ENCODE assay signal across 1 cellular context in genomic region chr6:4021133-4021861, GRCh38.
TF ChIP-seq lines count a peak whose summit lies in the region.

No MANE protein-coding gene starts in this region.

TF ChIP-seq in HepG2, 621 proteins besides CTCF, POLR2A, EP300 and RAD21 (continued from another document and continues in another):
- TF ChIP-seq HNRNPL (IDR thresholded peaks at IDR 0.05; ENCODE audit: low read depth, low read length) (peak; percentile 79; the same call in 1 of the 2 replicates), ZNF737 (CRISPR knock-in tag; IDR thresholded peaks at IDR 0.05; ENCODE audit: borderline replicate concordance) (0 out of 2 replicates have a peak, but pooled peaks have one; percentile 83), ZNF782 (CRISPR knock-in tag; IDR thresholded peaks at IDR 0.05; ENCODE audit: borderline replicate concordance) (peak; percentile 95; the same call in 1 of the 2 replicates), ZNF580 (CRISPR knock-in tag; IDR thresholded peaks at IDR 0.05; ENCODE audit: borderline replicate concordance, low read depth) (peak; percentile 54; the same call in 1 of the 2 replicates), NCOR1 (IDR thresholded peaks at IDR 0.05; ENCODE audit: borderline replicate concordance, low read length) (peak; percentile 23; the same call in 1 of the 2 replicates), ZBED4 (CRISPR knock-in tag; IDR thresholded peaks at IDR 0.05; ENCODE audit: borderline replicate concordance) (peak; percentile 50; the same call in 1 of the 2 replicates), ARNT2 (CRISPR knock-in tag; IDR thresholded peaks at IDR 0.05; ENCODE audit: low read depth) (peak; percentile 82; the same call in 1 of the 2 replicates), ZSCAN22 (CRISPR knock-in tag; IDR thresholded peaks at IDR 0.05) (no peak), CC2D1A (CRISPR knock-in tag; IDR thresholded peaks at IDR 0.05) (no peak), NFRKB (IDR thresholded peaks at IDR 0.05) (peak; percentile 84), NFKB2 (CRISPR knock-in tag; IDR thresholded peaks at IDR 0.05; ENCODE audit: borderline replicate concordance) (peak; percentile 94; the same call in 1 of the 2 replicates), FOXC1 (CRISPR knock-in tag; IDR thresholded peaks at IDR 0.05; ENCODE audit: borderline replicate concordance) (peak; percentile 70; the same call in 1 of the 2 replicates), SP5 (CRISPR knock-in tag; IDR thresholded peaks at IDR 0.05; ENCODE audit: borderline replicate concordance, low read depth) (peak; percentile 89), ZNF33B (CRISPR knock-in tag; IDR thresholded peaks at IDR 0.05) (peak; percentile 43; the same call in 1 of the 2 replicates), HES4 (CRISPR knock-in tag; IDR thresholded peaks at IDR 0.05; ENCODE audit: borderline replicate concordance) (no peak; the same call in 1 of the 2 replicates), IRF1 (CRISPR knock-in tag; IDR thresholded peaks at IDR 0.05; ENCODE audit: low read depth) (no peak), ZNF234 (CRISPR knock-in tag; conservative IDR thresholded peaks at IDR 0.05) (no peak), EEA1 (CRISPR knock-in tag; IDR thresholded peaks at IDR 0.05; ENCODE audit: borderline replicate concordance) (peak; percentile 71; the same call in 1 of the 2 replicates), LCORL (IDR thresholded peaks at IDR 0.05) (no peak), LCORL (CRISPR knock-in tag; IDR thresholded peaks at IDR 0.05) (peak; percentile 78; the same call in 1 of the 2 replicates), TEF (CRISPR knock-in tag; IDR thresholded peaks at IDR 0.05) (peak; percentile 64; the same call in 1 of the 2 replicates), ZNF776 (CRISPR knock-in tag; IDR thresholded peaks at IDR 0.05) (no peak), RNF2 (conservative IDR thresholded peaks at IDR 0.05; ENCODE audit: low read depth) (no peak), GATAD1 (CRISPR knock-in tag; IDR thresholded peaks at IDR 0.05) (peak; percentile 93), ZNF230 (CRISPR knock-in tag; IDR thresholded peaks at IDR 0.05) (peak; percentile 79; the same call in 1 of the 2 replicates), TARDBP (CRISPR knock-in tag; IDR thresholded peaks at IDR 0.05) (peak; percentile 98), ZNF263 (CRISPR knock-in tag; IDR thresholded peaks at IDR 0.05) (peak; percentile 71; the same call in 1 of the 2 replicates), YEATS2 (CRISPR knock-in tag; IDR thresholded peaks at IDR 0.05; ENCODE audit: borderline replicate concordance) (peak; percentile 94; the same call in 1 of the 2 replicates), ZNF790 (CRISPR knock-in tag; IDR thresholded peaks at IDR 0.05; ENCODE audit: borderline replicate concordance) (peak; percentile 42; the same call in 1 of the 2 replicates), NFAT5 (CRISPR knock-in tag; IDR thresholded peaks at IDR 0.05) (peak; percentile 64; the same call in 1 of the 2 replicates), TEAD2 (CRISPR knock-in tag; IDR thresholded peaks at IDR 0.05) (0 out of 2 replicates have a peak, but pooled peaks have one; percentile 30), JARID2 (CRISPR knock-in tag; IDR thresholded peaks at IDR 0.05; ENCODE audit: insufficient replicate concordance) (no peak)
- TF ChIP-seq, protein P1, sequence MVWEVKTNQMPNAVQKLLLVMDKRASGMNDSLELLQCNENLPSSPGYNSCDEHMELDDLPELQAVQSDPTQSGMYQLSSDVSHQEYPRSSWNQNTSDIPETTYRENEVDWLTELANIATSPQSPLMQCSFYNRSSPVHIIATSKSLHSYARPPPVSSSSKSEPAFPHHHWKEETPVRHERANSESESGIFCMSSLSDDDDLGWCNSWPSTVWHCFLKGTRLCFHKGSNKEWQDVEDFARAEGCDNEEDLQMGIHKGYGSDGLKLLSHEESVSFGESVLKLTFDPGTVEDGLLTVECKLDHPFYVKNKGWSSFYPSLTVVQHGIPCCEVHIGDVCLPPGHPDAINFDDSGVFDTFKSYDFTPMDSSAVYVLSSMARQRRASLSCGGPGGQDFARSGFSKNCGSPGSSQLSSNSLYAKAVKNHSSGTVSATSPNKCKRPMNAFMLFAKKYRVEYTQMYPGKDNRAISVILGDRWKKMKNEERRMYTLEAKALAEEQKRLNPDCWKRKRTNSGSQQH (CRISPR knock-in tag; IDR thresholded peaks at IDR 0.05; ENCODE audit: low read depth): peak; percentile 17; the same call in 1 of the 2 replicates
- TF ChIP-seq, protein P2, sequence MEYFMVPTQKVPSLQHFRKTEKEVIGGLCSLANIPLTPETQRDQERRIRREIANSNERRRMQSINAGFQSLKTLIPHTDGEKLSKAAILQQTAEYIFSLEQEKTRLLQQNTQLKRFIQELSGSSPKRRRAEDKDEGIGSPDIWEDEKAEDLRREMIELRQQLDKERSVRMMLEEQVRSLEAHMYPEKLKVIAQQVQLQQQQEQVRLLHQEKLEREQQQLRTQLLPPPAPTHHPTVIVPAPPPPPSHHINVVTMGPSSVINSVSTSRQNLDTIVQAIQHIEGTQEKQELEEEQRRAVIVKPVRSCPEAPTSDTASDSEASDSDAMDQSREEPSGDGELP (IDR thresholded peaks at IDR 0.05; ENCODE audit: borderline replicate concordance, low read depth): no peak
- TF ChIP-seq, protein P3, sequence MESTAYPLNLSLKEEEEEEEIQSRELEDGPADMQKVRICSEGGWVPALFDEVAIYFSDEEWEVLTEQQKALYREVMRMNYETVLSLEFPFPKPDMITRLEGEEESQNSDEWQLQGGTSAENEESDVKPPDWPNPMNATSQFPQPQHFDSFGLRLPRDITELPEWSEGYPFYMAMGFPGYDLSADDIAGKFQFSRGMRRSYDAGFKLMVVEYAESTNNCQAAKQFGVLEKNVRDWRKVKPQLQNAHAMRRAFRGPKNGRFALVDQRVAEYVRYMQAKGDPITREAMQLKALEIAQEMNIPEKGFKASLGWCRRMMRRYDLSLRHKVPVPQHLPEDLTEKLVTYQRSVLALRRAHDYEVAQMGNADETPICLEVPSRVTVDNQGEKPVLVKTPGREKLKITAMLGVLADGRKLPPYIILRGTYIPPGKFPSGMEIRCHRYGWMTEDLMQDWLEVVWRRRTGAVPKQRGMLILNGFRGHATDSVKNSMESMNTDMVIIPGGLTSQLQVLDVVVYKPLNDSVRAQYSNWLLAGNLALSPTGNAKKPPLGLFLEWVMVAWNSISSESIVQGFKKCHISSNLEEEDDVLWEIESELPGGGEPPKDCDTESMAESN (CRISPR knock-in tag; conservative IDR thresholded peaks at IDR 0.05): 0 out of 2 replicates have a peak, but pooled peaks have one; percentile 39
- TF ChIP-seq, protein P4, sequence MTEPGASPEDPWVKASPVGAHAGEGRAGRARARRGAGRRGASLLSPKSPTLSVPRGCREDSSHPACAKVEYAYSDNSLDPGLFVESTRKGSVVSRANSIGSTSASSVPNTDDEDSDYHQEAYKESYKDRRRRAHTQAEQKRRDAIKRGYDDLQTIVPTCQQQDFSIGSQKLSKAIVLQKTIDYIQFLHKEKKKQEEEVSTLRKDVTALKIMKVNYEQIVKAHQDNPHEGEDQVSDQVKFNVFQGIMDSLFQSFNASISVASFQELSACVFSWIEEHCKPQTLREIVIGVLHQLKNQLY (CRISPR knock-in tag; IDR thresholded peaks at IDR 0.05): peak; percentile 37; the same call in 1 of the 2 replicates
- TF ChIP-seq, protein P5, sequence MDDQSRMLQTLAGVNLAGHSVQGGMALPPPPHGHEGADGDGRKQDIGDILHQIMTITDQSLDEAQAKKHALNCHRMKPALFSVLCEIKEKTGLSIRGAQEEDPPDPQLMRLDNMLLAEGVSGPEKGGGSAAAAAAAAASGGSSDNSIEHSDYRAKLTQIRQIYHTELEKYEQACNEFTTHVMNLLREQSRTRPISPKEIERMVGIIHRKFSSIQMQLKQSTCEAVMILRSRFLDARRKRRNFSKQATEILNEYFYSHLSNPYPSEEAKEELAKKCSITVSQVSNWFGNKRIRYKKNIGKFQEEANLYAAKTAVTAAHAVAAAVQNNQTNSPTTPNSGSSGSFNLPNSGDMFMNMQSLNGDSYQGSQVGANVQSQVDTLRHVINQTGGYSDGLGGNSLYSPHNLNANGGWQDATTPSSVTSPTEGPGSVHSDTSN (CRISPR knock-in tag; IDR thresholded peaks at IDR 0.05; ENCODE audit: borderline replicate concordance): peak; percentile 87; the same call in 1 of the 2 replicates
- TF ChIP-seq, protein P6, sequence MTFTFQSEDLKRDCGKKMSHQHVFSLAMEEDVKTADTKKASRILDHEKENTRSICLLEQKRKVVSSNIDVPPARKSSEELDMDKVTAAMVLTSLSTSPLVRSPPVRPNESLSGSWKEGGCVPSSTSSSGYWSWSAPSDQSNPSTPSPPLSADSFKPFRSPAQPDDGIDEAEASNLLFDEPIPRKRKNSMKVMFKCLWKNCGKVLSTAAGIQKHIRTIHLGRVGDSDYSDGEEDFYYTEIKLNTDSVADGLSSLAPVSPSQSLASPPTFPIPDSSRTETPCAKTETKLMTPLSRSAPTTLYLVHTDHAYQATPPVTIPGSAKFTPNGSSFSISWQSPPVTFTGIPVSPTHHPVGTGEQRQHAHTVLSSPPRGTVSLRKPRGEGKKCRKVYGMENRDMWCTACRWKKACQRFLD (CRISPR knock-in tag; IDR thresholded peaks at IDR 0.05; ENCODE audit: borderline replicate concordance): peak; percentile 56; the same call in 1 of the 2 replicates
- TF ChIP-seq, protein P7, sequence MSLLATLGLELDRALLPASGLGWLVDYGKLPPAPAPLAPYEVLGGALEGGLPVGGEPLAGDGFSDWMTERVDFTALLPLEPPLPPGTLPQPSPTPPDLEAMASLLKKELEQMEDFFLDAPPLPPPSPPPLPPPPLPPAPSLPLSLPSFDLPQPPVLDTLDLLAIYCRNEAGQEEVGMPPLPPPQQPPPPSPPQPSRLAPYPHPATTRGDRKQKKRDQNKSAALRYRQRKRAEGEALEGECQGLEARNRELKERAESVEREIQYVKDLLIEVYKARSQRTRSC (CRISPR knock-in tag; IDR thresholded peaks at IDR 0.05; ENCODE audit: low read depth): no peak
